8 cellular contexts compared by ENCODE assay signal in the genomic region with DNA sequence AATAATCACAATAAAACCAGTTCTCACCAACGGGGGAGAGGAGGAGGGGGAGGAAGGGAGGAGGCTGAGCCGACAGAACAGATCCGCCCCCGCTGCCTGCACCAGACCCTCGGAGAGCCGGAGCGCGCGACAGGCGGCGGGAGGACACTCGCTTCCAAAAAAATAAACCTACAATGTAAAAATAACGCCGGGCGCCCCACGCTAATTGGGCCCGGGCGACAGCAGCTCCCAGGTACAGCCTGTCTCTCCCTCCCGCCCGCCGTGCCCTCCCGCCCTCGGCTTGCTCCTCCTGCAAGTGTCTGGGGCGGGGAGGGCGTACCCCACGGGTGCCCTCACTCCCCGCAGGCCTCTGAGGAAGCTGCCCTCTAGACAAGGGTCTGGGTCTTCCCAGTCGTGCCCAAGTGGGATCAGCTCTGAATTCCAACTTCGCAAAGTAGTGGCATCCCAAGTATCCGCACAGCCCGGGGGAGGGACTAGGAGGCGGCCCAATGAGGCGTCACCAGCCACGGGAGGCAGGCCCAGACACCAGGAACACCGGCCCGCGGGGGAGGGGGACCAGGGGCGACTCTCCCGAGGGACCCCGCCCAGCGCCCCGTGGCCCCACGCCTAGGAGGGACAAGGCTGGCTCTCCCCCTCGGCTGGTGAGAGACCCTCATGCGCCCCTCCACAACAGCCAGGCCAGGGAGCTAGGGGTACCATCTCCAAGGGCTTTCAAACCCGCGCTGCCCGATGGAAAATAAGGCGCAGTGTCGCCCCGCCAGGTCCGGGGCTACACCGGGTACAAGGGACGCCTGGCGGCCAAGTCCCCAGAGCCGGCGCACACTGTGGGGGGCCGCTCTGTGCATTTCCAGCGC. TPM values are rescaled to one million over a fixed set of nuclear protein-coding genes. Genes with fewer than 3 reads are reported as not detected.
DNase-seq lines count a peak whose midpoint lies in the region; ATAC-seq and TF ChIP-seq lines count a peak whose summit lies in the region.

No MANE protein-coding gene starts in this region.

- DNase-seq in COLO668 (lab: John Stamatoyannopoulos, UW; ENCODE audit: unreplicated experiment) (peak; percentile 84), GM20000 (ENCODE audit: low spot score) (peak; percentile 86), HT1080 (ENCODE audit: low read depth) (peak; percentile 68), RKO (ENCODE audit: low spot score) (peak; percentile 75), fibroblast of pulmonary artery (ENCODE audit: low read depth) (peak; percentile 77), natural killer cell (peak; percentile 56)
- peak; percentile 54 for DNase-seq in activated T-helper 9 cell treated with anti-CD3 and anti-CD28 coated beads, Interleukin-2, amount 50 U/mL, for 16 hours (ENCODE audit: low read depth)
- peak; percentile 59 to 64 for DNase-seq in stimulated activated naive CD8-positive, alpha-beta T cell treated with anti-CD3 and anti-CD28 coated beads, Interleukin-15, amount 100 ng/mL, for 72 hours

- peak; percentile 63 to 66 (median 64) for ATAC-seq in natural killer cell
- peak; percentile 60 for ATAC-seq in stimulated activated naive CD8-positive, alpha-beta T cell treated with anti-CD3 and anti-CD28 coated beads, Interleukin-15, amount 100 ng/mL, for 72 hours

- intact Hi-C loops in natural killer cell (cut with micrococcal nuclease): loop anchor here (2.0 kb wide), 1 partner anchor 142 kb away; no protein-coding TSS in a partner anchor

- TF ChIP-seq CTCF in GM20000 (IDR thresholded peaks at IDR 0.05; ENCODE audit: extremely low read depth, missing control alignments): no peak
- no peak for TF ChIP-seq CTCF in fibroblast of pulmonary artery (IDR thresholded peaks at IDR 0.05; ENCODE audit: low read length, missing control alignments)
- TF ChIP-seq CTCF in natural killer cell (IDR thresholded peaks at IDR 0.05): no peak

- H3K4me1 Mint-ChIP-seq in natural killer cell: peaks cover 6 to 26% of the 10 kb centered on the region in 2 donors
- H3K4me1 Mint-ChIP-seq in stimulated activated naive CD8-positive, alpha-beta T cell treated with anti-CD3 and anti-CD28 coated beads, Interleukin-15, amount 100 ng/mL, for 72 hours: peaks cover 61% of the 10 kb centered on the region

- peak overlapping the region; percentile 88 for H3K4me3 ChIP-seq in fibroblast of pulmonary artery (replicated peaks; ENCODE audit: low read depth, low read length)

- H3K4me3 Mint-ChIP-seq in natural killer cell: peak overlapping the region; percentile 89
- peak overlapping the region; percentile 91 to 95 for H3K4me3 Mint-ChIP-seq in stimulated activated naive CD8-positive, alpha-beta T cell treated with anti-CD3 and anti-CD28 coated beads, Interleukin-15, amount 100 ng/mL, for 72 hours

- H3K27me3 Mint-ChIP-seq in natural killer cell (ENCODE audit: low read depth in 2 of 2): no peaks in the 10 kb centered on the region
- no peaks in the 10 kb centered on the region for H3K27me3 Mint-ChIP-seq in stimulated activated naive CD8-positive, alpha-beta T cell treated with anti-CD3 and anti-CD28 coated beads, Interleukin-15, amount 100 ng/mL, for 72 hours

- no peaks in the 10 kb centered on the region for H3K9me3 Mint-ChIP-seq in natural killer cell
- no peaks in the 10 kb centered on the region for H3K9me3 Mint-ChIP-seq in stimulated activated naive CD8-positive, alpha-beta T cell treated with anti-CD3 and anti-CD28 coated beads, Interleukin-15, amount 100 ng/mL, for 72 hours

- H3K36me3 Mint-ChIP-seq in natural killer cell: no peaks in the 10 kb centered on the region

- H3K27ac Mint-ChIP-seq in natural killer cell: peak overlapping the region; percentile 53 to 72
- peak overlapping the region; percentile 66 to 93 for H3K27ac Mint-ChIP-seq in stimulated activated naive CD8-positive, alpha-beta T cell treated with anti-CD3 and anti-CD28 coated beads, Interleukin-15, amount 100 ng/mL, for 72 hours

RNA-seq across cellular contexts. Expression of a gene that starts 1.0 kb away (rescaled TPM):
- total RNA-seq in HT1080 (2014; rRNA removed; shearing (Covaris generic)): 28.1 and 57.4 TPM in 2 replicates
- polyA plus RNA-seq in HT1080 (2015; cell fraction: cytosol; rRNA removed): 118 and 143 TPM in 2 replicates
- polyA plus RNA-seq in HT1080 (2015; cell fraction: nucleus; rRNA removed): 195 and 219 TPM in 2 replicates
- 100 to 1,000 TPM; 109 to 126 (median 125) TPM for total RNA-seq in natural killer cell

Comparison
In these comparisons a context has a peak if more than half of its experiments do, and no peak if none do; other contexts are left out.
1. Peak in every context shown above with its lines: DNase-seq, ATAC-seq and H3K4me3 ChIP-seq.